In genomic region chr14:95460647-95461478, GRCh38 we compare ENCODE assay signal across 8 cellular contexts. TPM values are rescaled to one million over a fixed set of nuclear protein-coding genes. Genes with fewer than 3 reads are reported as not detected.
A peak's percentile ranks its signal among the peaks of the same experiment; 100 is the strongest.
DNase-seq lines count a peak whose midpoint lies in the region; ATAC-seq and TF ChIP-seq lines count a peak whose summit lies in the region.

No MANE protein-coding gene starts in this region.

- no peak overlapping the region for H3K27ac ChIP-seq in stomach smooth muscle (ENCODE audit: low read length)

- H3K4me1 ChIP-seq in iPS-15b (ENCODE audit: control insufficient read depth, insufficient read depth, low read length) (no peaks in the 10 kb centered on the region), stomach smooth muscle (ENCODE audit: control insufficient read depth, insufficient read depth, low read length) (peaks cover 24% of the 10 kb centered on the region)

- DNase-seq in A172 (ENCODE audit: low spot score) (peak; percentile 96), HCEC 1CT (peak; percentile 71), SHP77 treated with DMSO at 0.1 percent for 48 hours (lab: John Stamatoyannopoulos, UW) (peak; percentile 71), AML-193 (lab: John Stamatoyannopoulos, UW) (no peak), CD14-positive monocyte (ENCODE audit: low spot score) (no peak)

- H3K36me3 ChIP-seq in iPS-15b (ENCODE audit: control insufficient read depth, insufficient read depth, low read length) (no peaks in the 10 kb centered on the region), stomach smooth muscle (ENCODE audit: control insufficient read depth in 2 of 2, insufficient read depth in 2 of 2, low read length in 2 of 2) (peaks cover 3 to 4% of the 10 kb centered on the region in 2 donors)

- peaks cover 0 to 1% (median 0%) of the 10 kb centered on the region in 3 donors for H3K27me3 Mint-ChIP-seq in CD14-positive monocyte (ENCODE audit: low read depth in 3 of 3)

- no peak for TF ChIP-seq CTCF in CD14-positive monocyte (IDR thresholded peaks at IDR 0.05)

- H3K27ac Mint-ChIP-seq in CD14-positive monocyte: peak overlapping the region in 2 of 7 donors; percentile 39 to 41

- peak overlapping the region; percentile 22 for H3K4me3 ChIP-seq in iPS-15b (ENCODE audit: low read depth, low read length)
- peak overlapping the region; percentile 18 to 52 for H3K4me3 ChIP-seq in stomach smooth muscle (ENCODE audit: low read length in 2 of 2)

- H3K4me1 Mint-ChIP-seq in CD14-positive monocyte: peaks cover 2% of the 10 kb centered on the region

- intact Hi-C loops in CD14-positive monocyte (cut with micrococcal nuclease): no loop called here

- H3K36me3 Mint-ChIP-seq in CD14-positive monocyte: peaks cover 75 to 95% of the 10 kb centered on the region in 2 donors

- peaks cover 3% of the 10 kb centered on the region for H3K27me3 ChIP-seq in iPS-15b (ENCODE audit: control insufficient read depth, insufficient read depth, low read length)
- peaks cover 19 to 25% of the 10 kb centered on the region in 2 donors for H3K27me3 ChIP-seq in stomach smooth muscle (ENCODE audit: control insufficient read depth in 1 of 2, insufficient read depth in 2 of 2, low read length in 2 of 2)

- no peak for ATAC-seq in GM19035 (IDR thresholded peaks at IDR 0.05; ENCODE audit: unreplicated experiment)

- no peak overlapping the region for H3K9ac ChIP-seq in iPS-15b (ENCODE audit: low read depth, low read length)
- H3K9ac ChIP-seq in stomach smooth muscle (ENCODE audit: low read length in 2 of 2): no peak overlapping the region

- H3K9me3 Mint-ChIP-seq in CD14-positive monocyte: peaks cover 0 to 1% (median 0%) of the 10 kb centered on the region in 7 donors

- no peak overlapping the region for H3K4me3 Mint-ChIP-seq in CD14-positive monocyte

- H3K9me3 ChIP-seq in iPS-15b (ENCODE audit: control insufficient read depth, insufficient read depth, low read length) (no peaks in the 10 kb centered on the region), stomach smooth muscle (ENCODE audit: control insufficient read depth in 2 of 2, low read length in 2 of 2) (no peaks in the 10 kb centered on the region)

RNA-seq across cellular contexts. Expression of gene SYNE3, which starts 55.6 kb away (rescaled TPM):
- total RNA-seq in A172 (2014; rRNA removed; shearing (Covaris generic)): 0.14 and 0.91 TPM in 2 replicates
- 1 to 10 TPM; 2.6 to 3.5 TPM for polyA plus RNA-seq in CD14-positive monocyte

Comparison
In these comparisons a context has a peak if more than half of its experiments do, and no peak if none do; other contexts are left out.
1. DNase-seq: peak in A172 (single experiment), HCEC 1CT (single experiment) and SHP77 treated with DMSO at 0.1 percent for 48 hours (single experiment); none in AML-193 (0 of 2) and CD14-positive monocyte (single experiment).